Comparison of ENCODE assay signal across 14 cellular contexts in the genomic region with DNA sequence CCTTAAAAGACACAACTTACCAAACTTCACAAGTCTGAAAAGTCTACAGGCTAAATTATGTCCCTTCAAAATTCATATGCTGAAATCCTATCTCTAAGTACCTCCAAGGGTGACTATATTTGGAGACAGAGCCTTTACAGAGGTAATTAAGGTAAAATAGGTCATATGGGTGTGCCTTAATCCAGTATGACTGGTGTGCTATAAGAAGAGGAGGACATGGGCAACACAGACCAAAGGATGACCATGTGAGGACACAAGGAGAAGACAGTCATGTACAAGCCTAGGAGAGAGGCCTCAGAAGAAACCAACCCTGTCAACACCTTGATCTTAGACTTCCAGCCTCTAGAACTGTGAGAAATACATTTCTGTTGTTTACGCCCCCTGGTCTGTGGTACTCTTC. TPM values are rescaled to one million over a fixed set of nuclear protein-coding genes. Genes with fewer than 3 reads are reported as not detected.
A peak's percentile ranks its signal among the peaks of the same experiment; 100 is the strongest.
DNase-seq lines count a peak whose midpoint lies in the region; ATAC-seq and TF ChIP-seq lines count a peak whose summit lies in the region.
"Had no signal": no experiment of that assay in that cellular context is flagged by ENCODE, and none has a peak within 500 bp of the region (broad histone marks: within the 10 kb centered on the region; RNA-seq: fewer than 3 reads in every experiment).

No MANE protein-coding gene starts in this region.

- ATAC-seq in psoas muscle (peak; percentile 55 to 89 (median 83)), upper lobe of right lung (no peak)
- ATAC-seq in activated CD8-positive, alpha-beta T cell treated with anti-CD3 and anti-CD28 coated beads, Interleukin-2, amount 10 ng/mL, durations not matched to agents 7 days and 5 days: no peak

- H3K27ac ChIP-seq in SK-N-MC: peak overlapping the region; percentile 94
- peak overlapping the region; percentile 67 for H3K27ac ChIP-seq in psoas muscle
- no peak overlapping the region for H3K27ac ChIP-seq in upper lobe of right lung
- H3K27ac ChIP-seq: GM23248 had no signal

- H3K9ac ChIP-seq in SK-N-MC (ENCODE audit: insufficient read length): peak overlapping the region; percentile 16
- H3K9ac ChIP-seq: GM23248 had no signal

- H3K27me3 Mint-ChIP-seq in HFFc6 (ENCODE audit: insufficient read depth): no peaks in the 10 kb centered on the region
- no peaks in the 10 kb centered on the region for H3K27me3 Mint-ChIP-seq in activated naive CD8-positive, alpha-beta T cell treated with anti-CD3 and anti-CD28 coated beads for 36 hours
- H3K27me3 Mint-ChIP-seq in activated CD8-positive, alpha-beta T cell treated with anti-CD3 and anti-CD28 coated beads, Interleukin-2, amount 10 ng/mL, durations not matched to agents 7 days and 5 days (ENCODE audit: low read depth): no peaks in the 10 kb centered on the region
- H3K27me3 Mint-ChIP-seq: CD4-positive, alpha-beta T cell had no signal

- H3K9me3 ChIP-seq in SK-N-MC (ENCODE audit: low read depth, low read length) (no peaks in the 10 kb centered on the region), psoas muscle (no peaks in the 10 kb centered on the region), upper lobe of right lung (no peaks in the 10 kb centered on the region)

- WGBS in psoas muscle, 3 donors: 97 to 100% (median 100%) methylated on average over 1 of the region's 1 CpG

- CTCF ChIA-PET in activated CD8-positive, alpha-beta T cell treated with anti-CD3 and anti-CD28 coated beads, Interleukin-2, amount 10 ng/mL, durations not matched to agents 7 days and 5 days (lab: Charles Lee): interaction anchor here (0.6 to 0.9 kb wide), 2 partner anchors 20 to 100 kb away, joined by 3 read pairs; no protein-coding TSS in a partner anchor

- H3K4me3 Mint-ChIP-seq in HFFc6: no peak overlapping the region; the same call in 1 of the 2 replicates
- H3K4me3 Mint-ChIP-seq in activated naive CD8-positive, alpha-beta T cell treated with anti-CD3 and anti-CD28 coated beads for 36 hours: no peak overlapping the region
- no peak overlapping the region for H3K4me3 Mint-ChIP-seq in activated CD8-positive, alpha-beta T cell treated with anti-CD3 and anti-CD28 coated beads, Interleukin-2, amount 10 ng/mL, durations not matched to agents 7 days and 5 days
- H3K4me3 Mint-ChIP-seq: B cell; CD4-positive, alpha-beta T cell had no signal

- POLR2A ChIA-PET in activated CD8-positive, alpha-beta T cell treated with anti-CD3 and anti-CD28 coated beads, Interleukin-2, amount 10 ng/mL, durations not matched to agents 7 days and 5 days (lab: Charles Lee): no interaction called here

- H3K4me1 ChIP-seq in psoas muscle (peaks cover 17% of the 10 kb centered on the region), upper lobe of right lung (no peaks in the 10 kb centered on the region)

- H3K4me1 Mint-ChIP-seq in HFFc6 (ENCODE audit: low read depth): peaks cover 65% of the 10 kb centered on the region
- peaks cover 3% of the 10 kb centered on the region for H3K4me1 Mint-ChIP-seq in activated naive CD8-positive, alpha-beta T cell treated with anti-CD3 and anti-CD28 coated beads for 36 hours
- peaks cover 1% of the 10 kb centered on the region for H3K4me1 Mint-ChIP-seq in activated CD8-positive, alpha-beta T cell treated with anti-CD3 and anti-CD28 coated beads, Interleukin-2, amount 10 ng/mL, durations not matched to agents 7 days and 5 days (ENCODE audit: low read depth)
- H3K4me1 Mint-ChIP-seq: B cell had no signal

- intact Hi-C loops in psoas muscle (cut with DNase I): no loop called here
- intact Hi-C loops in upper lobe of right lung (cut with DNase I): no loop called here

- H3K9me3 Mint-ChIP-seq in HFFc6: peaks cover under 1% of the 10 kb centered on the region; the same call in 1 of the 2 replicates
- no peaks in the 10 kb centered on the region for H3K9me3 Mint-ChIP-seq in activated naive CD8-positive, alpha-beta T cell treated with anti-CD3 and anti-CD28 coated beads for 36 hours
- no peaks in the 10 kb centered on the region for H3K9me3 Mint-ChIP-seq in activated CD8-positive, alpha-beta T cell treated with anti-CD3 and anti-CD28 coated beads, Interleukin-2, amount 10 ng/mL, durations not matched to agents 7 days and 5 days (ENCODE audit: insufficient read depth)
- H3K9me3 Mint-ChIP-seq: CD4-positive, alpha-beta T cell had no signal

- peaks cover 24% of the 10 kb centered on the region for H3K36me3 Mint-ChIP-seq in HFFc6 (ENCODE audit: low read depth)
- H3K36me3 Mint-ChIP-seq in activated naive CD8-positive, alpha-beta T cell treated with anti-CD3 and anti-CD28 coated beads for 36 hours: peaks cover 28% of the 10 kb centered on the region
- H3K36me3 Mint-ChIP-seq in activated CD8-positive, alpha-beta T cell treated with anti-CD3 and anti-CD28 coated beads, Interleukin-2, amount 10 ng/mL, durations not matched to agents 7 days and 5 days (ENCODE audit: low read depth): no peaks in the 10 kb centered on the region

- no peak for TF ChIP-seq CTCF in HFFc6 (IDR thresholded peaks at IDR 0.05)
- no peak for TF ChIP-seq CTCF in psoas muscle (IDR thresholded peaks at IDR 0.05)
- TF ChIP-seq CTCF in upper lobe of right lung (IDR thresholded peaks at IDR 0.05): no peak

- 0 out of 2 replicates have a peak overlapping the region, but pooled peaks have one; percentile 56 for H3K27ac Mint-ChIP-seq in HFFc6
- no peak overlapping the region for H3K27ac Mint-ChIP-seq in activated naive CD8-positive, alpha-beta T cell treated with anti-CD3 and anti-CD28 coated beads for 36 hours
- H3K27ac Mint-ChIP-seq in activated CD8-positive, alpha-beta T cell treated with anti-CD3 and anti-CD28 coated beads, Interleukin-2, amount 10 ng/mL, durations not matched to agents 7 days and 5 days: no peak overlapping the region
- H3K27ac Mint-ChIP-seq: B cell; CD4-positive, alpha-beta T cell had no signal

- H3K36me3 ChIP-seq in SK-N-MC (ENCODE audit: insufficient read depth, low read length) (peaks cover 22% of the 10 kb centered on the region; the same call in 1 of the 2 replicates), psoas muscle (ENCODE audit: insufficient read depth in 1 of 2, low read depth in 1 of 2) (peaks cover 0 to 26% of the 10 kb centered on the region in 2 donors), upper lobe of right lung (peaks cover 6% of the 10 kb centered on the region)

- peak overlapping the region; percentile 71 for H3K4me3 ChIP-seq in SK-N-MC
- no peak overlapping the region for H3K4me3 ChIP-seq in psoas muscle
- H3K4me3 ChIP-seq in upper lobe of right lung: no peak overlapping the region

- no peaks in the 10 kb centered on the region for H3K27me3 ChIP-seq in psoas muscle (ENCODE audit: insufficient read depth in 3 of 3, low read length in 2 of 3)
- no peaks in the 10 kb centered on the region for H3K27me3 ChIP-seq in upper lobe of right lung

- DNase-seq in HFFc6 (no peak), SK-N-MC (ENCODE audit: low read depth, low spot score) (no peak), psoas muscle (no peak), upper lobe of right lung (no peak)
- no peak for DNase-seq in activated naive CD8-positive, alpha-beta T cell treated with anti-CD3 and anti-CD28 coated beads for 36 hours
- DNase-seq in activated CD8-positive, alpha-beta T cell treated with anti-CD3 and anti-CD28 coated beads, Interleukin-2, amount 10 ng/mL, durations not matched to agents 7 days and 5 days: no peak
- DNase-seq in activated CD4-positive, alpha-beta T cell treated with anti-CD3 and anti-CD28 coated beads, Interleukin-2, amount 50 U/mL, for 4 hours: no peak
- DNase-seq: C1 segment of cervical spinal cord; Calu3; CD4-positive, alpha-beta T cell; DMS 273 treated with DMSO at 0.1 percent for 48 hours; H7 had no signal

RNA-seq across cellular contexts. Expression of a gene that starts 32.2 kb away (rescaled TPM):
- 1 to 10 TPM; 6.8 to 8.4 (median 7.4) TPM for total RNA-seq in HFFc6 (2021; fragmentation: NEBNext Ultra II Directional; extraction: Animal tissue kit (Norgen Biotek cat#: 25700))
- 1 to 10 TPM; 5.0 to 9.6 (median 7.9) TPM for total RNA-seq in psoas muscle
- polyA plus RNA-seq in psoas muscle: 1 to 10 TPM; 1.6 to 4.6 (median 3.7) TPM
- total RNA-seq in activated naive CD8-positive, alpha-beta T cell treated with anti-CD3 and anti-CD28 coated beads for 36 hours: 1 to 10 TPM; 3.8 to 4.1 TPM
- 1 to 10 TPM; 1.0 to 1.3 TPM for total RNA-seq in activated CD8-positive, alpha-beta T cell treated with anti-CD3 and anti-CD28 coated beads, Interleukin-2, amount 10 ng/mL, durations not matched to agents 7 days and 5 days
- 10.3 TPM for total RNA-seq in upper lobe of right lung

Comparison
In these comparisons a context has a peak if more than half of its experiments do, and no peak if none do; other contexts are left out.
1. ATAC-seq: peak in psoas muscle (4 of 4); none in activated CD8-positive, alpha-beta T cell treated with anti-CD3 and anti-CD28 coated beads, Interleukin-2, amount 10 ng/mL, durations not matched to agents 7 days and 5 days (single experiment) and upper lobe of right lung (single experiment).